In genomic region chr11:10722307-10722706, GRCh38 we compare ENCODE assay signal across 3 cellular contexts.
TF ChIP-seq lines count a peak whose summit lies in the region.

No MANE protein-coding gene starts in this region.

TF ChIP-seq in SK-N-SH, 30 proteins besides CTCF, POLR2A, EP300 and RAD21 (continues in another document):
- TF ChIP-seq GATA2 (CRISPR knock-in tag; IDR thresholded peaks at IDR 0.05) (no peak), MEF2A (IDR thresholded peaks at IDR 0.05; ENCODE audit: borderline replicate concordance, low read depth) (no peak), JUND (IDR thresholded peaks at IDR 0.05) (no peak), YY1 (IDR thresholded peaks at IDR 0.05; ENCODE audit: low read depth) (no peak), TEAD4 (IDR thresholded peaks at IDR 0.05; ENCODE audit: borderline replicate concordance, insufficient read depth) (no peak), FOSL2 (IDR thresholded peaks at IDR 0.05; ENCODE audit: borderline replicate concordance, low read depth) (no peak), EZH2phosphoT487 (IDR thresholded peaks at IDR 0.05; ENCODE audit: borderline replicate concordance, low read depth) (no peak), POLR2AphosphoS5 (IDR thresholded peaks at IDR 0.05; ENCODE audit: low read depth, low read length) (no peak), USF1 (IDR thresholded peaks at IDR 0.05; ENCODE audit: borderline replicate concordance, low read depth) (no peak), TCF12 (IDR thresholded peaks at IDR 0.05) (no peak), SMC3 (IDR thresholded peaks at IDR 0.05; ENCODE audit: low read depth, low read length) (no peak), RCOR1 (IDR thresholded peaks at IDR 0.05; ENCODE audit: low read length) (no peak), NFIC (IDR thresholded peaks at IDR 0.05; ENCODE audit: borderline replicate concordance) (no peak)
- TF ChIP-seq, protein P1, sequence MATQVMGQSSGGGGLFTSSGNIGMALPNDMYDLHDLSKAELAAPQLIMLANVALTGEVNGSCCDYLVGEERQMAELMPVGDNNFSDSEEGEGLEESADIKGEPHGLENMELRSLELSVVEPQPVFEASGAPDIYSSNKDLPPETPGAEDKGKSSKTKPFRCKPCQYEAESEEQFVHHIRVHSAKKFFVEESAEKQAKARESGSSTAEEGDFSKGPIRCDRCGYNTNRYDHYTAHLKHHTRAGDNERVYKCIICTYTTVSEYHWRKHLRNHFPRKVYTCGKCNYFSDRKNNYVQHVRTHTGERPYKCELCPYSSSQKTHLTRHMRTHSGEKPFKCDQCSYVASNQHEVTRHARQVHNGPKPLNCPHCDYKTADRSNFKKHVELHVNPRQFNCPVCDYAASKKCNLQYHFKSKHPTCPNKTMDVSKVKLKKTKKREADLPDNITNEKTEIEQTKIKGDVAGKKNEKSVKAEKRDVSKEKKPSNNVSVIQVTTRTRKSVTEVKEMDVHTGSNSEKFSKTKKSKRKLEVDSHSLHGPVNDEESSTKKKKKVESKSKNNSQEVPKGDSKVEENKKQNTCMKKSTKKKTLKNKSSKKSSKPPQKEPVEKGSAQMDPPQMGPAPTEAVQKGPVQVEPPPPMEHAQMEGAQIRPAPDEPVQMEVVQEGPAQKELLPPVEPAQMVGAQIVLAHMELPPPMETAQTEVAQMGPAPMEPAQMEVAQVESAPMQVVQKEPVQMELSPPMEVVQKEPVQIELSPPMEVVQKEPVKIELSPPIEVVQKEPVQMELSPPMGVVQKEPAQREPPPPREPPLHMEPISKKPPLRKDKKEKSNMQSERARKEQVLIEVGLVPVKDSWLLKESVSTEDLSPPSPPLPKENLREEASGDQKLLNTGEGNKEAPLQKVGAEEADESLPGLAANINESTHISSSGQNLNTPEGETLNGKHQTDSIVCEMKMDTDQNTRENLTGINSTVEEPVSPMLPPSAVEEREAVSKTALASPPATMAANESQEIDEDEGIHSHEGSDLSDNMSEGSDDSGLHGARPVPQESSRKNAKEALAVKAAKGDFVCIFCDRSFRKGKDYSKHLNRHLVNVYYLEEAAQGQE (IDR thresholded peaks at IDR 0.05; ENCODE audit: low read depth, low read length) = no peak
- TF ChIP-seq, protein P2, sequence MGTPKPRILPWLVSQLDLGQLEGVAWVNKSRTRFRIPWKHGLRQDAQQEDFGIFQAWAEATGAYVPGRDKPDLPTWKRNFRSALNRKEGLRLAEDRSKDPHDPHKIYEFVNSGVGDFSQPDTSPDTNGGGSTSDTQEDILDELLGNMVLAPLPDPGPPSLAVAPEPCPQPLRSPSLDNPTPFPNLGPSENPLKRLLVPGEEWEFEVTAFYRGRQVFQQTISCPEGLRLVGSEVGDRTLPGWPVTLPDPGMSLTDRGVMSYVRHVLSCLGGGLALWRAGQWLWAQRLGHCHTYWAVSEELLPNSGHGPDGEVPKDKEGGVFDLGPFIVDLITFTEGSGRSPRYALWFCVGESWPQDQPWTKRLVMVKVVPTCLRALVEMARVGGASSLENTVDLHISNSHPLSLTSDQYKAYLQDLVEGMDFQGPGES (IDR thresholded peaks at IDR 0.05; ENCODE audit: low read depth, low read length) = no peak
- TF ChIP-seq, protein P3, sequence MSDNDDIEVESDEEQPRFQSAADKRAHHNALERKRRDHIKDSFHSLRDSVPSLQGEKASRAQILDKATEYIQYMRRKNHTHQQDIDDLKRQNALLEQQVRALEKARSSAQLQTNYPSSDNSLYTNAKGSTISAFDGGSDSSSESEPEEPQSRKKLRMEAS (IDR thresholded peaks at IDR 0.05; ENCODE audit: low read depth) = no peak

TF ChIP-seq in SK-N-SH treated with all-trans-retinoic acid at 6 μM for 48 hours, 23 proteins besides CTCF, POLR2A, EP300 and RAD21:
- no peak for TF ChIP-seq RARB (CRISPR knock-in tag; IDR thresholded peaks at IDR 0.05)
- no peak for TF ChIP-seq PATZ1 (CRISPR knock-in tag; IDR thresholded peaks at IDR 0.05; ENCODE audit: borderline replicate concordance)
- TF ChIP-seq ESRRG (CRISPR knock-in tag; IDR thresholded peaks at IDR 0.05) = no peak
- no peak for TF ChIP-seq BACH2 (CRISPR knock-in tag; IDR thresholded peaks at IDR 0.05; ENCODE audit: borderline replicate concordance)
- TF ChIP-seq ZNF70 (CRISPR knock-in tag; IDR thresholded peaks at IDR 0.05) = no peak
- TF ChIP-seq ZC3H10 (CRISPR knock-in tag; IDR thresholded peaks at IDR 0.05) = no peak
- no peak for TF ChIP-seq TCF4 (CRISPR knock-in tag; IDR thresholded peaks at IDR 0.05; ENCODE audit: borderline replicate concordance)
- no peak for TF ChIP-seq ZFP3 (CRISPR knock-in tag; IDR thresholded peaks at IDR 0.05)
- TF ChIP-seq SNAI2 (CRISPR knock-in tag; IDR thresholded peaks at IDR 0.05) = no peak
- no peak for TF ChIP-seq ISL1 (CRISPR knock-in tag; IDR thresholded peaks at IDR 0.05)
- no peak for TF ChIP-seq ZFP30 (CRISPR knock-in tag; IDR thresholded peaks at IDR 0.05)
- no peak for TF ChIP-seq PPARA (CRISPR knock-in tag; IDR thresholded peaks at IDR 0.05; ENCODE audit: borderline replicate concordance)
- TF ChIP-seq OSR1 (CRISPR knock-in tag; IDR thresholded peaks at IDR 0.05) = no peak
- no peak for TF ChIP-seq GLIS3 (CRISPR knock-in tag; IDR thresholded peaks at IDR 0.05)
- TF ChIP-seq TSHZ2 (CRISPR knock-in tag; IDR thresholded peaks at IDR 0.05) = no peak
- TF ChIP-seq, protein P4, sequence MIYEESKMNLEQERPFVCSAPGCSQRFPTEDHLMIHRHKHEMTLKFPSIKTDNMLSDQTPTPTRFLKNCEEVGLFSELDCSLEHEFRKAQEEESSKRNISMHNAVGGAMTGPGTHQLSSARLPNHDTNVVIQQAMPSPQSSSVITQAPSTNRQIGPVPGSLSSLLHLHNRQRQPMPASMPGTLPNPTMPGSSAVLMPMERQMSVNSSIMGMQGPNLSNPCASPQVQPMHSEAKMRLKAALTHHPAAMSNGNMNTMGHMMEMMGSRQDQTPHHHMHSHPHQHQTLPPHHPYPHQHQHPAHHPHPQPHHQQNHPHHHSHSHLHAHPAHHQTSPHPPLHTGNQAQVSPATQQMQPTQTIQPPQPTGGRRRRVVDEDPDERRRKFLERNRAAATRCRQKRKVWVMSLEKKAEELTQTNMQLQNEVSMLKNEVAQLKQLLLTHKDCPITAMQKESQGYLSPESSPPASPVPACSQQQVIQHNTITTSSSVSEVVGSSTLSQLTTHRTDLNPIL (CRISPR knock-in tag; IDR thresholded peaks at IDR 0.05; ENCODE audit: low read depth) = no peak

TF ChIP-seq in H1, 55 proteins besides CTCF, POLR2A, EP300 and RAD21:
- no peak for TF ChIP-seq ATF2 (IDR thresholded peaks at IDR 0.05; ENCODE audit: low read length)
- TF ChIP-seq FOSL1 (IDR thresholded peaks at IDR 0.05; ENCODE audit: insufficient read depth, low read depth, low read length) = no peak
- TF ChIP-seq HDAC2 (IDR thresholded peaks at IDR 0.05; ENCODE audit: borderline replicate concordance in 1 of 2, low read depth in 2 of 2, low read length in 2 of 2) = no peak
- no peak for TF ChIP-seq KDM5A (IDR thresholded peaks at IDR 0.05; ENCODE audit: low read length)
- TF ChIP-seq TBP (IDR thresholded peaks at IDR 0.05; ENCODE audit: low read depth, low read length) = no peak
- no peak for TF ChIP-seq SAP30 (IDR thresholded peaks at IDR 0.05; ENCODE audit: insufficient read depth, insufficient replicate concordance, low read length)
- no peak for TF ChIP-seq PHF8 (conservative IDR thresholded peaks at IDR 0.05; ENCODE audit: low read depth, low read length)
- no peak for TF ChIP-seq TAF1 (IDR thresholded peaks at IDR 0.05; ENCODE audit: low read depth, low read length)
- no peak for TF ChIP-seq SUZ12 (IDR thresholded peaks at IDR 0.05; ENCODE audit: low read length)
- no peak for TF ChIP-seq ASH2L (IDR thresholded peaks at IDR 0.05; ENCODE audit: low read length)
TF ChIP-seq in H1: peak in this region for 0.
